8 cellular contexts compared by ENCODE assay signal in the genomic region with DNA sequence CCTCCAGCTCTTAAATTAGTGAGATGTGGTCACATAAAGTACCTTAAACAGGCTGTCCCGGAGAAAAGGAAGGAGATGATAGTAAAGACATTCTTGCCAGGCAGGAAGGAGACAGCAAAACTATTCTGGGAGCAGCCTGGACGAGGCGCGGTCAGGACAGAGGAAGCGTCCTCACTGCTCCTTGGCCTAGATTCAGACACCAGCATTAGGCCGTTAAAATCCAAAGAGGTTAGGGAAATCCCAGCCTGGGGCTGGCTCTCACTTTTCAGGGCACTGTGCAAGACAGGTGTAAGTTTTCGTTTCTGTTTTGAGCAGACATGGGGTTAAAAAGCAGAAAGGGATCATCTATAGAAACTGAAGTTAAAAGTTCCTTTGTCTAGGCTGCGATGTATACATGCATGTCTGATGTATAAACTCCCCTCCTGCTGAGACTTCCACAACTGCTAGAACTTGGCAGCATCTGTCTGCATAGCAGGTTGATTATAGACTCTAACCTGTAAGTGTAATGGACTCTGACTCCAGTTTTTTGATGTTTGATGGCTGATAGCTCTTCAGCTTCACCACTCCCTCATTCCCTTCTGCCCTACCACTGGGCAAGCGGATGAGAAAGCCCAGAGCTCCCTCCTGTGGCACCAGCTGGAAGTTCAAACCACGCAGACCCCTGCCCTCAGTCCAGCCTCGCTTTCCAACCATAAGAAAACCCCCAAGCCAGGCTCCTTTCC. TPM values are rescaled to one million over a fixed set of nuclear protein-coding genes. Genes with fewer than 3 reads are reported as not detected.
DNase-seq lines count a peak whose midpoint lies in the region; ATAC-seq and TF ChIP-seq lines count a peak whose summit lies in the region.

No MANE protein-coding gene starts in this region.

- no peaks in the 10 kb centered on the region for H3K27me3 ChIP-seq in RWPE2 (ENCODE audit: insufficient read depth, poor library complexity, severe bottlenecking)
- H3K27me3 ChIP-seq in cardiac muscle cell: no peaks in the 10 kb centered on the region

- DNase-seq in EH (ENCODE audit: low read depth) (peak; percentile 64), HuH-7 (ENCODE audit: low spot score) (peak; percentile 67), RWPE2 (ENCODE audit: low spot score) (no peak), cardiac muscle cell (ENCODE audit: low read depth in 1 of 2, low spot score in 1 of 2) (peak; percentile 66 to 72), retina (peak; percentile 84), amniotic stem cell (lab: John Stamatoyannopoulos, UW) (no peak)
- DNase-seq in activated naive CD4-positive, alpha-beta T cell treated with anti-CD3 and anti-CD28 coated beads, Interleukin-2, amount 50 U/mL, for 72 hours (ENCODE audit: low spot score in 2 of 2): peak; percentile 60 to 65

- peaks cover 1 to 8% of the 10 kb centered on the region in 2 donors for H3K36me3 Mint-ChIP-seq in activated naive CD4-positive, alpha-beta T cell treated with anti-CD3 and anti-CD28 coated beads, Interleukin-2, amount 50 U/mL, for 72 hours

- H3K9me3 ChIP-seq in RWPE2 (ENCODE audit: severe bottlenecking): no peaks in the 10 kb centered on the region
- no peaks in the 10 kb centered on the region for H3K9me3 ChIP-seq in cardiac muscle cell (ENCODE audit: low read depth)

- H3K36me3 ChIP-seq in RWPE2 (ENCODE audit: low read depth) (peaks cover 45% of the 10 kb centered on the region), cardiac muscle cell (no peaks in the 10 kb centered on the region)

- H3K4me1 ChIP-seq in RWPE2 (ENCODE audit: insufficient read depth, poor library complexity, severe bottlenecking): peaks cover 31% of the 10 kb centered on the region
- H3K4me1 ChIP-seq in cardiac muscle cell (ENCODE audit: low read depth): no peaks in the 10 kb centered on the region

- H3K27ac ChIP-seq in RWPE2 (ENCODE audit: poor library complexity, severe bottlenecking): peak overlapping the region; percentile 89
- no peak overlapping the region for H3K27ac ChIP-seq in cardiac muscle cell

- ATAC-seq in GM21526 (IDR thresholded peaks at IDR 0.05; ENCODE audit: low FRiP score, unreplicated experiment) (peak; percentile 64), RWPE2 (ENCODE audit: low read depth) (peak; percentile 54)
- peak; percentile 83 to 88 for ATAC-seq in activated naive CD4-positive, alpha-beta T cell treated with anti-CD3 and anti-CD28 coated beads, Interleukin-2, amount 50 U/mL, for 72 hours

- H3K27ac Mint-ChIP-seq in activated naive CD4-positive, alpha-beta T cell treated with anti-CD3 and anti-CD28 coated beads, Interleukin-2, amount 50 U/mL, for 72 hours: peak overlapping the region; percentile 67 to 90

- TF ChIP-seq CTCF in RWPE2 (IDR thresholded peaks at IDR 0.05; ENCODE audit: poor library complexity, severe bottlenecking) (peak; percentile 78), cardiac muscle cell (IDR thresholded peaks at IDR 0.05; ENCODE audit: low read depth, low read length) (peak; percentile 83)

- no peaks in the 10 kb centered on the region for H3K9me3 Mint-ChIP-seq in activated naive CD4-positive, alpha-beta T cell treated with anti-CD3 and anti-CD28 coated beads, Interleukin-2, amount 50 U/mL, for 72 hours

- H3K4me3 ChIP-seq in RWPE2 (ENCODE audit: severe bottlenecking) (no peak overlapping the region), cardiac muscle cell (no peak overlapping the region)

RNA-seq across cellular contexts. Expression of a gene that starts 21.5 kb away (rescaled TPM):
- 1 to 10 TPM; 6.1 to 7.0 TPM for total RNA-seq in activated naive CD4-positive, alpha-beta T cell treated with anti-CD3 and anti-CD28 coated beads, Interleukin-2, amount 50 U/mL, for 72 hours
- 5.7 and 10.7 TPM in 2 replicates for total RNA-seq in cardiac muscle cell
- polyA plus RNA-seq in cardiac muscle cell: 9.9 and 17.7 TPM in 2 replicates

RNA-seq across cellular contexts. Expression of a gene that starts 23.6 kb away (rescaled TPM):
- total RNA-seq in activated naive CD4-positive, alpha-beta T cell treated with anti-CD3 and anti-CD28 coated beads, Interleukin-2, amount 50 U/mL, for 72 hours: 10 to 100 TPM; 40.7 to 66.1 TPM
- 29.9 and 32.2 TPM in 2 replicates for total RNA-seq in cardiac muscle cell
- 19.0 and 23.7 TPM in 2 replicates for polyA plus RNA-seq in cardiac muscle cell

Comparison
In these comparisons a context has a peak if more than half of its experiments do, and no peak if none do; other contexts are left out.
1. DNase-seq: peak in EH (single experiment), HuH-7 (single experiment), activated naive CD4-positive, alpha-beta T cell treated with anti-CD3 and anti-CD28 coated beads, Interleukin-2, amount 50 U/mL, for 72 hours (2 of 2), cardiac muscle cell (2 of 2) and retina (single experiment); none in RWPE2 (single experiment) and amniotic stem cell (single experiment).
2. Peak in every context shown above with its lines, with median percentiles within 50 percentile points of each other: ATAC-seq.